25 cellular contexts compared by ENCODE assay signal in genomic region chr9:126423709-126424185, GRCh38.
DNase-seq lines count a peak whose midpoint lies in the region; ATAC-seq and TF ChIP-seq lines count a peak whose summit lies in the region.
"Had no signal": no experiment of that assay in that cellular context is flagged by ENCODE, and none has a peak within 500 bp of the region (broad histone marks: within the 10 kb centered on the region; RNA-seq: fewer than 3 reads in every experiment).

No MANE protein-coding gene starts in this region.

- no peak for TF ChIP-seq CTCF in left ventricle myocardium inferior (IDR thresholded peaks at IDR 0.05; ENCODE audit: borderline replicate concordance)
- no peak for TF ChIP-seq CTCF in type B pancreatic cell (conservative IDR thresholded peaks at IDR 0.05)

- ATAC-seq in left ventricle myocardium superior: peak; percentile 38
- no peak for ATAC-seq in effector memory CD8-positive, alpha-beta T cell (replicated peaks)
- ATAC-seq: HepG2, Panc1 had no signal

- peaks cover 31% of the 10 kb centered on the region for H3K4me1 ChIP-seq in left ventricle myocardium inferior
- H3K4me1 ChIP-seq: uterus had no signal

- H3K4me1 Mint-ChIP-seq in effector memory CD8-positive, alpha-beta T cell (ENCODE audit: low read depth in 2 of 2): peaks cover 6 to 24% of the 10 kb centered on the region in 2 donors
- H3K4me1 Mint-ChIP-seq in type B pancreatic cell (ENCODE audit: unreplicated experiment): peaks cover 16% of the 10 kb centered on the region

- intact Hi-C loops in left ventricle myocardium superior (cut with micrococcal nuclease): no loop called here
- intact Hi-C loops in left ventricle myocardium inferior (cut with micrococcal nuclease): no loop called here

- H3K27me3 Mint-ChIP-seq in effector memory CD8-positive, alpha-beta T cell: no peaks in the 10 kb centered on the region
- no peaks in the 10 kb centered on the region for H3K27me3 Mint-ChIP-seq in type B pancreatic cell

- DNase-seq in left ventricle myocardium superior (no peak), left ventricle myocardium inferior (no peak), NCI-H446 (lab: John Stamatoyannopoulos, UW) (peak; percentile 48 to 80), DMS153 treated with DMSO at 0.1 percent for 48 hours (lab: John Stamatoyannopoulos, UW; ENCODE audit: unreplicated experiment) (no peak), NCI-H2196 treated with DMSO at 0.1 percent for 48 hours (lab: John Stamatoyannopoulos, UW; ENCODE audit: unreplicated experiment) (no peak), type B pancreatic cell (ENCODE audit: extremely low spot score, unreplicated experiment) (no peak)
- no peak for DNase-seq in effector memory CD8-positive, alpha-beta T cell
- no peak for DNase-seq in central memory CD4-positive, alpha-beta T cell
- DNase-seq: ACHN; activated CD4-positive, CD25-positive, alpha-beta regulatory T cell treated with anti-CD3 and anti-CD28 coated beads, Interleukin-2, amount 50 U/mL, for 72 hours; activated gamma-delta T cell treated with Interleukin-2 at 50 U/mL for 16 hours; activated T-cell treated with anti-CD3 and anti-CD28 coated beads, Interleukin-2, amount 50 U/mL, for 1 hour; left cardiac atrium; mesenchymal stem cell; NCI-H1105 treated with DMSO at 0.1 percent for 48 hours; NCI-H2081 treated with DMSO at 0.1 percent for 48 hours; NCI-H510A; NK-92 treated with Interleukin-12 subunit alpha and Interleukin-12 subunit beta, amount 100 ng/mL, for 24 hours; small intestine; stimulated activated CD4-positive, alpha-beta T cell treated with anti-CD3 and anti-CD28 coated beads, Interleukin-2, amount 100 ng/mL, for 24 hours; uterus had no signal

- peak overlapping the region; percentile 50 to 78 for H3K27ac Mint-ChIP-seq in effector memory CD8-positive, alpha-beta T cell
- no peak overlapping the region for H3K27ac Mint-ChIP-seq in type B pancreatic cell

- no peaks in the 10 kb centered on the region for H3K9me3 ChIP-seq in left ventricle myocardium inferior (replicated peaks)
- H3K9me3 ChIP-seq: SJCRH30, uterus had no signal

- peaks cover 17% of the 10 kb centered on the region for H3K36me3 ChIP-seq in left ventricle myocardium inferior
- H3K36me3 ChIP-seq: uterus had no signal

- no peak overlapping the region for H3K4me3 ChIP-seq in left ventricle myocardium inferior
- H3K4me3 ChIP-seq: SJCRH30, uterus had no signal

- H3K27ac ChIP-seq in left ventricle myocardium inferior (replicated peaks): no peak overlapping the region
- H3K27ac ChIP-seq: epithelial cell of prostate, SJCRH30, uterus had no signal

- peaks cover 7% of the 10 kb centered on the region for H3K36me3 Mint-ChIP-seq in effector memory CD8-positive, alpha-beta T cell (ENCODE audit: insufficient read depth)
- peaks cover 9% of the 10 kb centered on the region for H3K36me3 Mint-ChIP-seq in type B pancreatic cell

- no peaks in the 10 kb centered on the region for H3K9me3 Mint-ChIP-seq in effector memory CD8-positive, alpha-beta T cell
- H3K9me3 Mint-ChIP-seq in type B pancreatic cell: no peaks in the 10 kb centered on the region

- no peak overlapping the region for H3K4me3 Mint-ChIP-seq in effector memory CD8-positive, alpha-beta T cell
- H3K4me3 Mint-ChIP-seq in type B pancreatic cell: no peak overlapping the region

- H3K27me3 ChIP-seq in left ventricle myocardium inferior (ENCODE audit: low read depth): no peaks in the 10 kb centered on the region
- H3K27me3 ChIP-seq: SJCRH30, uterus had no signal

Comparison
In these comparisons a context has a peak if more than half of its experiments do, and no peak if none do; other contexts are left out.
1. DNase-seq: peak in NCI-H446 (2 of 2); none in left ventricle myocardium superior (single experiment), left ventricle myocardium inferior (single experiment), effector memory CD8-positive, alpha-beta T cell (0 of 3), DMS153 treated with DMSO at 0.1 percent for 48 hours (single experiment), NCI-H2196 treated with DMSO at 0.1 percent for 48 hours (single experiment), type B pancreatic cell (single experiment) and central memory CD4-positive, alpha-beta T cell (single experiment).